28 cellular contexts compared by ENCODE assay signal in genomic region chr1:46004491-46004890, GRCh38.
DNase-seq lines count a peak whose midpoint lies in the region; ATAC-seq, FAIRE-seq and TF ChIP-seq lines count a peak whose summit lies in the region.
"Had no signal": no experiment of that assay in that cellular context is flagged by ENCODE, and none has a peak within 500 bp of the region (broad histone marks: within the 10 kb centered on the region; RNA-seq: fewer than 3 reads in every experiment).

No MANE protein-coding gene starts in this region.

- no peak overlapping the region for H3K23ac ChIP-seq in IMR-90 (ENCODE audit: low read depth, low read length)

- TF ChIP-seq CTCF in A549 (IDR thresholded peaks at IDR 0.05) (no peak), IMR-90 (conservative IDR thresholded peaks at IDR 0.05; ENCODE audit: low read depth, low read length) (no peak), K562 (IDR thresholded peaks at IDR 0.05 in 2 of 3, conservative IDR thresholded peaks at IDR 0.05 in 1 of 3; ENCODE audit: insufficient read depth in 2 of 3, low read depth in 1 of 3, low read length in 3 of 3) (no peak), nephron progenitor cell (IDR thresholded peaks at IDR 0.05) (no peak), Calu3 (IDR thresholded peaks at IDR 0.05; ENCODE audit: unreplicated experiment) (no peak), D721Med (IDR thresholded peaks at IDR 0.05; ENCODE audit: insufficient read depth, missing control alignments) (no peak)

- in situ Hi-C loops in IMR-90 (cut with MboI; ENCODE audit: low sequenced_read_pairs) (no loop called here), K562 (cut with MboI) (no loop called here)

- H3K4me1 ChIP-seq in A549 (0 out of 3 replicates have a peak, but pooled peaks cover under 1% of the 10 kb centered on the region), IMR-90 (ENCODE audit: control insufficient read depth, insufficient read depth, low read length) (no peaks in the 10 kb centered on the region), K562 (replicated peaks in 1 of 2; ENCODE audit: control insufficient read depth in 2 of 2, insufficient read depth in 2 of 2, low read length in 2 of 2) (peaks cover 0 to 1% of the 10 kb centered on the region in 2 experiments; a peak in 2 of 5 replicates)

- no peak for TF ChIP-seq POLR2A in A549 (IDR thresholded peaks at IDR 0.05; ENCODE audit: low read length)
- TF ChIP-seq POLR2A in IMR-90 (IDR thresholded peaks at IDR 0.05; ENCODE audit: low read depth, low read length): no peak
- TF ChIP-seq POLR2A in K562 (conservative IDR thresholded peaks at IDR 0.05): no peak

- no peak for TF ChIP-seq EP300 in A549 (IDR thresholded peaks at IDR 0.05)
- no peak for TF ChIP-seq EP300 in K562 (IDR thresholded peaks at IDR 0.05; ENCODE audit: low read length)

- H2BK5ac ChIP-seq in IMR-90 (ENCODE audit: low read depth, low read length, poor library complexity, severe bottlenecking): no peak overlapping the region

- H2AFZ ChIP-seq in IMR-90 (replicated peaks; ENCODE audit: low read length, poor library complexity) (no peak overlapping the region), K562 (ENCODE audit: low read depth, low read length) (no peak overlapping the region)

- POLR2A ChIA-PET in A549 (lab: Yijun Ruan, JAX): no interaction called here
- POLR2A ChIA-PET in IMR-90 (lab: Charles Lee; ENCODE audit: unreplicated experiment): no interaction called here
- POLR2A ChIA-PET in K562 (lab: Yijun Ruan, JAX): interaction anchor here (0.6 to 1.3 kb wide), 3 partner anchors 9 to 222 kb away, joined by 3 to 4 read pairs (median 3); no protein-coding TSS in a partner anchor

- no peak overlapping the region for H4K5ac ChIP-seq in IMR-90 (ENCODE audit: low read depth, low read length)

- H3K9me3 ChIP-seq in A549: no peaks in the 10 kb centered on the region
- H3K9me3 ChIP-seq in IMR-90 (ENCODE audit: control insufficient read depth, insufficient read depth, low read length): no peaks in the 10 kb centered on the region
- H3K9me3 ChIP-seq in K562 (replicated peaks; ENCODE audit: control insufficient read depth, insufficient read depth, low read depth, low read length): no peaks in the 10 kb centered on the region
- H3K9me3 ChIP-seq: BLaER1 treated with 17β-estradiol and CSF1 and Interleukin-3, amounts not matched to agents 10 nM and 100 nM had no signal

- TF ChIP-seq RAD21 in A549 (conservative IDR thresholded peaks at IDR 0.05 in 1 of 2, IDR thresholded peaks at IDR 0.05 in 1 of 2): no peak
- no peak for TF ChIP-seq RAD21 in IMR-90 (IDR thresholded peaks at IDR 0.05; ENCODE audit: low read length)
- no peak for TF ChIP-seq RAD21 in K562 (CRISPR knock-in tag; conservative IDR thresholded peaks at IDR 0.05 in 1 of 2, IDR thresholded peaks at IDR 0.05 in 1 of 2)

- no peak overlapping the region for H3K56ac ChIP-seq in IMR-90 (ENCODE audit: extremely low read depth, insufficient read depth, low read length)

- no peak for FAIRE-seq in A549 (lab: Jason Lieb, UNC)
- FAIRE-seq in K562 (lab: Jason Lieb, UNC): no peak
- FAIRE-seq in D721Med (lab: Jason Lieb, UNC): no peak
- FAIRE-seq: A204.1, GM12878, GM12892, GM18507 had no signal

- no peaks in the 10 kb centered on the region for H3K27me3 ChIP-seq in IMR-90 (ENCODE audit: control insufficient read depth, insufficient read depth, low read length)
- H3K27me3 ChIP-seq in K562 (ENCODE audit: control insufficient read depth in 2 of 2, insufficient read depth in 2 of 2, low read length in 2 of 2): no peaks in the 10 kb centered on the region
- H3K27me3 ChIP-seq: BLaER1 treated with 17β-estradiol and CSF1 and Interleukin-3, amounts not matched to agents 10 nM and 100 nM had no signal

- H3K27ac ChIP-seq in A549 (no peak overlapping the region), IMR-90 (ENCODE audit: insufficient read depth, low read length) (no peak overlapping the region), K562 (ENCODE audit: extremely low read depth, low read depth, low read length) (no peak overlapping the region)
- H3K27ac ChIP-seq: BLaER1 treated with 17β-estradiol and CSF1 and Interleukin-3, amounts not matched to agents 10 nM and 100 nM had no signal

- H4K91ac ChIP-seq in IMR-90 (ENCODE audit: insufficient read depth, low read depth, low read length): no peak overlapping the region

- no peaks in the 10 kb centered on the region; a peak in 1 of 4 replicates for H3K79me1 ChIP-seq in IMR-90 (ENCODE audit: low read depth in 1 of 2, low read length in 2 of 2)

- no peak for DNase-seq in A549 (ENCODE audit: low read depth in 1 of 2, low spot score in 1 of 2)
- no peak for DNase-seq in IMR-90
- no peak for DNase-seq in K562 (ENCODE audit: extremely low read depth in 1 of 4, low spot score in 3 of 4)
- no peak for DNase-seq in nephron progenitor cell
- DNase-seq in C1 segment of cervical spinal cord (lab: John Stamatoyannopoulos, UW): no peak
- DNase-seq in HPDE6-E6E7 (ENCODE audit: extremely low spot score): no peak
- no peak for DNase-seq in Calu3
- DNase-seq in D721Med (ENCODE audit: insufficient read length, low spot score): no peak
- DNase-seq: 8988T; AML-193; CD4-positive, alpha-beta memory T cell; CD4-positive, CD25-positive, alpha-beta regulatory T cell; CD8-positive, alpha-beta memory T cell; COR-L47; DMS 273 treated with DMSO at 0.1 percent for 48 hours; DMS153; DMS53; DMS79; DND-41; EL; GDM1 had no signal

- H4K20me1 ChIP-seq in IMR-90 (ENCODE audit: insufficient read depth, low read length) (no peaks in the 10 kb centered on the region), K562 (replicated peaks; ENCODE audit: control insufficient read depth, insufficient read depth, low read length) (no peaks in the 10 kb centered on the region)
- H4K20me1 ChIP-seq: BLaER1 treated with 17β-estradiol and CSF1 and Interleukin-3, amounts not matched to agents 10 nM and 100 nM had no signal

- H4K8ac ChIP-seq in IMR-90 (ENCODE audit: low read depth in 2 of 2, low read length in 2 of 2): no peak overlapping the region

- H3K36me3 Mint-ChIP-seq in nephron progenitor cell (ENCODE audit: low read depth): peaks cover 48% of the 10 kb centered on the region
- H3K36me3 Mint-ChIP-seq in Calu3 (ENCODE audit: insufficient read depth, unreplicated experiment): no peaks in the 10 kb centered on the region

- no peaks in the 10 kb centered on the region for H3K27me3 Mint-ChIP-seq in nephron progenitor cell (ENCODE audit: low read depth, poor library complexity)
- no peaks in the 10 kb centered on the region for H3K27me3 Mint-ChIP-seq in Calu3 (ENCODE audit: unreplicated experiment)
- H3K27me3 Mint-ChIP-seq: B cell; CD4-positive, alpha-beta memory T cell had no signal

- H3K4me1 Mint-ChIP-seq in nephron progenitor cell (peaks cover 5% of the 10 kb centered on the region), Calu3 (ENCODE audit: low read depth, unreplicated experiment) (no peaks in the 10 kb centered on the region)
- H3K4me1 Mint-ChIP-seq: B cell; CD4-positive, alpha-beta memory T cell; CD8-positive, alpha-beta memory T cell had no signal

- no peak overlapping the region for H2AK9ac ChIP-seq in IMR-90 (replicated peaks; ENCODE audit: low read depth, low read length, poor library complexity)

- BruUV-seq in IMR-90 (replicated peaks; lab: Mats Ljungman, UMichigan): no TSS peak
- no TSS peak for BruUV-seq in K562 (replicated peaks; lab: Mats Ljungman, UMichigan)
- no TSS peak for BruUV-seq in Calu3 (replicated peaks; lab: Mats Ljungman, UMichigan)

- CTCF ChIA-PET in A549 (lab: Yijun Ruan, JAX) (no interaction called here), IMR-90 (lab: Yijun Ruan, JAX) (no interaction called here), K562 (lab: Yijun Ruan, JAX; ENCODE audit: low intra/inter-chr PET ratio) (no interaction called here), Calu3 (lab: Charles Lee) (interaction anchor here (0.5 kb wide), 1 partner anchor 57 kb away, joined by 6 read pairs; no protein-coding TSS in a partner anchor)

- H2BK20ac ChIP-seq in IMR-90 (ENCODE audit: low read depth, low read length): no peak overlapping the region

- WGBS in A549 (ENCODE audit: missing lambda C conversion rate): 90% methylated on average over 1 of the region's 1 CpG
- WGBS in IMR-90 (ENCODE audit: extremely low coverage in 2 of 2, insufficient read length in 1 of 2), 2 experiments: no CpG with 5 or more reads among the region's 1 CpG
- 100% methylated on average over 1 of the region's 1 CpG for WGBS in K562 (ENCODE audit: insufficient coverage, low coverage, missing lambda C conversion rate)

- no peak overlapping the region for H3K18ac ChIP-seq in IMR-90 (ENCODE audit: low read depth, low read length)

- H2BK120ac ChIP-seq in IMR-90 (ENCODE audit: low read depth, low read length): no peak overlapping the region

- no peak overlapping the region for H3K4ac ChIP-seq in IMR-90 (ENCODE audit: low read depth, low read length)

- intact Hi-C loops in IMR-90 (cut with micrococcal nuclease): no loop called here
- intact Hi-C loops in K562 (cut with micrococcal nuclease): no loop called here
- intact Hi-C loops in Calu3 (cut with micrococcal nuclease; ENCODE audit: unreplicated experiment): no loop called here

- ATAC-seq in A549 (no peak), IMR-90 (ENCODE audit: low read depth) (no peak), K562 (no peak)
- ATAC-seq: GM12878 had no signal

- no peak overlapping the region for H3K14ac ChIP-seq in IMR-90 (replicated peaks; ENCODE audit: low read depth, low read length)

- peak overlapping the region; percentile 29 for H3K27ac Mint-ChIP-seq in nephron progenitor cell
- H3K27ac Mint-ChIP-seq in Calu3 (ENCODE audit: unreplicated experiment): no peak overlapping the region
- H3K27ac Mint-ChIP-seq: B cell; CD4-positive, alpha-beta memory T cell; CD4-positive, CD25-positive, alpha-beta regulatory T cell had no signal

- H3K79me2 ChIP-seq in K562 (ENCODE audit: control insufficient read depth, insufficient read depth, low read length): no peaks in the 10 kb centered on the region

- H2BK15ac ChIP-seq in IMR-90 (ENCODE audit: low read depth, low read length): no peak overlapping the region

- no peaks in the 10 kb centered on the region for H3K9me3 Mint-ChIP-seq in nephron progenitor cell
- H3K9me3 Mint-ChIP-seq in Calu3 (ENCODE audit: low read depth, unreplicated experiment): no peaks in the 10 kb centered on the region
- H3K9me3 Mint-ChIP-seq: CD14-positive monocyte; CD4-positive, alpha-beta memory T cell; CD4-positive, CD25-positive, alpha-beta regulatory T cell; CD8-positive, alpha-beta memory T cell had no signal

- peaks cover 16% of the 10 kb centered on the region for H3K36me3 ChIP-seq in IMR-90 (ENCODE audit: control insufficient read depth, insufficient read depth, low read length)
- H3K36me3 ChIP-seq in K562 (ENCODE audit: control insufficient read depth, insufficient read depth, low read length): peaks cover 38% of the 10 kb centered on the region

- H3K4me2 ChIP-seq in A549 (no peak overlapping the region), IMR-90 (ENCODE audit: low read depth, low read length) (no peak overlapping the region), K562 (ENCODE audit: insufficient read depth, low read length) (no peak overlapping the region)
- H3K4me2 ChIP-seq: BLaER1 treated with 17β-estradiol and CSF1 and Interleukin-3, amounts not matched to agents 10 nM and 100 nM had no signal

- no peak overlapping the region for H3K4me3 ChIP-seq in A549
- no peak overlapping the region for H3K4me3 ChIP-seq in IMR-90 (ENCODE audit: insufficient read depth, low read depth, low read length)
- H3K4me3 ChIP-seq in K562: no peak overlapping the region
- H3K4me3 ChIP-seq: BLaER1 treated with 17β-estradiol and CSF1 and Interleukin-3, amounts not matched to agents 10 nM and 100 nM; GM12878 had no signal

- peaks cover 20% of the 10 kb centered on the region; the same call in 1 of the 2 replicates for H3K9me1 ChIP-seq in IMR-90 (ENCODE audit: insufficient read depth, low read length)
- H3K9me1 ChIP-seq in K562 (ENCODE audit: control insufficient read depth, insufficient read depth, low read length): peaks cover 4% of the 10 kb centered on the region

- no peak overlapping the region for H2AK5ac ChIP-seq in IMR-90 (ENCODE audit: low read depth, low read length)

- H3K9ac ChIP-seq in IMR-90 (ENCODE audit: low read depth, low read length) (no peak overlapping the region), K562 (ENCODE audit: insufficient read depth in 1 of 2, low read depth in 2 of 2, low read length in 2 of 2) (no peak overlapping the region)
- H3K9ac ChIP-seq: BLaER1 treated with 17β-estradiol and CSF1 and Interleukin-3, amounts not matched to agents 10 nM and 100 nM had no signal

- H3K4me3 Mint-ChIP-seq in nephron progenitor cell (no peak overlapping the region), Calu3 (ENCODE audit: low read depth, unreplicated experiment) (no peak overlapping the region)
- H3K4me3 Mint-ChIP-seq: B cell; CD4-positive, alpha-beta memory T cell; CD4-positive, CD25-positive, alpha-beta regulatory T cell; CD8-positive, alpha-beta memory T cell had no signal

- dilution Hi-C loops in IMR-90 (cut with HindIII; ENCODE audit: low sequenced_read_pairs, unreplicated experiment): no loop called here

Comparison
In these comparisons a context has a peak if more than half of its experiments do, and no peak if none do; other contexts are left out.
1. Of the 35 proteins assayed by ChIP-seq in both K562 and A549: peak only in K562: none; only in A549: none; in both: MAFK; in neither: 34.